ENCODE assay signal across 10 cellular contexts in genomic region chr13:32783067-32783466, GRCh38.
DNase-seq lines count a peak whose midpoint lies in the region; ATAC-seq and TF ChIP-seq lines count a peak whose summit lies in the region.
"Had no signal": no experiment of that assay in that cellular context is flagged by ENCODE, and none has a peak within 500 bp of the region (broad histone marks: within the 10 kb centered on the region; RNA-seq: fewer than 3 reads in every experiment).

No MANE protein-coding gene starts in this region.

- H3K4me2 ChIP-seq in fibroblast of lung (ENCODE audit: extremely low read depth, insufficient read depth, low read length), result peak overlapping the region; percentile 18

- no peak overlapping the region for H2AFZ ChIP-seq in fibroblast of lung (ENCODE audit: low read length)

- no peak for TF ChIP-seq POLR2A in Peyer's patch (IDR thresholded peaks at IDR 0.05)
- TF ChIP-seq POLR2A in heart left ventricle (IDR thresholded peaks at IDR 0.05), result no peak

- H3K27ac ChIP-seq in fibroblast of lung (ENCODE audit: insufficient read depth, low read length), result no peak overlapping the region
- H3K27ac ChIP-seq in Peyer's patch, result no peak overlapping the region
- H3K27ac ChIP-seq in heart left ventricle, result no peak overlapping the region

- peak; percentile 6 for DNase-seq in stimulated activated CD4-positive, alpha-beta T cell treated with anti-CD3 and anti-CD28 coated beads, Interleukin-2, amount 100 ng/mL, for 4 hours (ENCODE audit: low read depth)
- DNase-seq in stimulated activated CD4-positive, alpha-beta T cell treated with anti-CD3 and anti-CD28 coated beads, Interleukin-2, amount 100 ng/mL, for 24 hours, result no peak
- DNase-seq in T-cell (peak in 6 of 34 experiments; percentile 2 to 10 (median 6)), fibroblast of lung (ENCODE audit: low read depth in 2 of 2) (peak; percentile 12 to 74), Peyer's patch (no peak), heart left ventricle (no peak), NCI-H2029 (lab: John Stamatoyannopoulos, UW) (no peak), type B pancreatic cell (ENCODE audit: extremely low spot score, unreplicated experiment) (no peak)
- DNase-seq: kidney glomerular epithelial cell, nephron progenitor cell had no signal

- peak; percentile 76 to 95 (median 86) for ATAC-seq in T-cell (replicated peaks in 1 of 4)
- ATAC-seq in heart left ventricle, result no peak

- no peaks in the 10 kb centered on the region for H3K4me1 ChIP-seq in fibroblast of lung (ENCODE audit: control insufficient read depth, extremely low read depth, insufficient read depth, low read length)
- no peaks in the 10 kb centered on the region for H3K4me1 ChIP-seq in Peyer's patch
- H3K4me1 ChIP-seq in heart left ventricle, result no peaks in the 10 kb centered on the region

- POLR2A ChIA-PET in T-cell (lab: Charles Lee), result no interaction called here

- H3K4me3 Mint-ChIP-seq in T-cell (peak overlapping the region in 1 of 3 donors; percentile 70), type B pancreatic cell (no peak overlapping the region)
- H3K4me3 Mint-ChIP-seq: nephron progenitor cell had no signal

- CTCF ChIA-PET in T-cell (lab: Charles Lee), result no interaction called here

- H3K4me1 Mint-ChIP-seq in T-cell (peaks cover 18 to 41% (median 25%) of the 10 kb centered on the region in 3 donors), type B pancreatic cell (ENCODE audit: unreplicated experiment) (peaks cover 4% of the 10 kb centered on the region)
- H3K4me1 Mint-ChIP-seq: nephron progenitor cell had no signal

- intact Hi-C loops in heart left ventricle (cut with DNase I), result no loop called here

- no peaks in the 10 kb centered on the region for H3K79me2 ChIP-seq in fibroblast of lung (ENCODE audit: control insufficient read depth, insufficient read depth, low read length)

- no peak overlapping the region for H3K9ac ChIP-seq in fibroblast of lung (ENCODE audit: insufficient read depth, low read length)

- TF ChIP-seq CTCF in fibroblast of lung (conservative IDR thresholded peaks at IDR 0.05 in 1 of 2, IDR thresholded peaks at IDR 0.05 in 1 of 2; ENCODE audit: low read depth in 1 of 2, low read length in 2 of 2) (no peak), Peyer's patch (IDR thresholded peaks at IDR 0.05) (no peak), heart left ventricle (IDR thresholded peaks at IDR 0.05) (no peak), type B pancreatic cell (conservative IDR thresholded peaks at IDR 0.05) (no peak)

- H4K20me1 ChIP-seq in fibroblast of lung (ENCODE audit: control insufficient read depth, extremely low read depth, insufficient read depth, low read length), result no peaks in the 10 kb centered on the region

- H3K9me3 Mint-ChIP-seq in T-cell (peaks cover 0 to 4% (median 0%) of the 10 kb centered on the region in 3 donors), type B pancreatic cell (peaks cover 6% of the 10 kb centered on the region)

- WGBS in heart left ventricle, 4 donors, result 38 to 53% (median 39%) methylated on average over 3 of the region's 3 CpGs

- H3K27ac Mint-ChIP-seq in T-cell, result peak overlapping the region; percentile 69 to 74
- H3K27ac Mint-ChIP-seq in type B pancreatic cell, result no peak overlapping the region
- H3K27ac Mint-ChIP-seq: nephron progenitor cell had no signal

- H3K4me3 ChIP-seq in fibroblast of lung (replicated peaks in 1 of 4; ENCODE audit: control extremely low read depth in 1 of 4, insufficient read depth in 1 of 4, low read depth in 3 of 4, low read length in 4 of 4) (no peak overlapping the region), Peyer's patch (no peak overlapping the region), heart left ventricle (no peak overlapping the region)

- H3K27me3 Mint-ChIP-seq in T-cell (no peaks in the 10 kb centered on the region), type B pancreatic cell (no peaks in the 10 kb centered on the region)

- H3K36me3 Mint-ChIP-seq in T-cell (peaks cover 30% of the 10 kb centered on the region), type B pancreatic cell (peaks cover 16% of the 10 kb centered on the region)

- H3K27me3 ChIP-seq in fibroblast of lung (ENCODE audit: control insufficient read depth, insufficient read depth, low read length), result no peaks in the 10 kb centered on the region
- no peaks in the 10 kb centered on the region for H3K27me3 ChIP-seq in Peyer's patch
- H3K27me3 ChIP-seq in heart left ventricle, result no peaks in the 10 kb centered on the region

- H3K9me3 ChIP-seq in fibroblast of lung (ENCODE audit: control insufficient read depth, insufficient read depth, low read depth, low read length) (no peaks in the 10 kb centered on the region), Peyer's patch (no peaks in the 10 kb centered on the region), heart left ventricle (peaks cover 0 to 10% (median 0%) of the 10 kb centered on the region in 12 donors)

- H3K36me3 ChIP-seq in fibroblast of lung (ENCODE audit: control insufficient read depth, insufficient read depth, low read length) (no peaks in the 10 kb centered on the region), Peyer's patch (peaks cover 0 to 12% (median 0%) of the 10 kb centered on the region in 3 donors), heart left ventricle (peaks cover 0 to 23% (median 9%) of the 10 kb centered on the region in 9 donors)

Comparison
In these comparisons a context has a peak if more than half of its experiments do, and no peak if none do; other contexts are left out.
1. DNase-seq: peak in stimulated activated CD4-positive, alpha-beta T cell treated with anti-CD3 and anti-CD28 coated beads, Interleukin-2, amount 100 ng/mL, for 4 hours (single experiment) and fibroblast of lung (2 of 2); none in stimulated activated CD4-positive, alpha-beta T cell treated with anti-CD3 and anti-CD28 coated beads, Interleukin-2, amount 100 ng/mL, for 24 hours (0 of 2), Peyer's patch (0 of 3), heart left ventricle (0 of 5), NCI-H2029 (single experiment) and type B pancreatic cell (single experiment).
2. ATAC-seq: peak in T-cell (4 of 4); none in heart left ventricle (0 of 4).